Comparison of ENCODE assay signal across 19 cellular contexts in genomic region chr11:20060647-20061205, GRCh38.
"Had no signal": no experiment of that assay in that cellular context is flagged by ENCODE, and none has a peak within 500 bp of the region (broad histone marks: within the 10 kb centered on the region; RNA-seq: fewer than 3 reads in every experiment).

No MANE protein-coding gene starts in this region.

- H3K4me1 ChIP-seq: pancreas had no signal

- H3K9me3 ChIP-seq: pancreas, tibial nerve had no signal

- H3K27ac ChIP-seq: pancreas, tibial nerve had no signal

- H3K4me3 Mint-ChIP-seq: activated CD4-positive, alpha-beta T cell treated with anti-CD3 and anti-CD28 coated beads, Interleukin-2, amount 10 ng/mL, durations not matched to agents 7 days and 5 days; activated naive CD8-positive, alpha-beta T cell treated with anti-CD3 and anti-CD28 coated beads for 36 hours; activated T-cell treated with anti-CD3 and anti-CD28 coated beads, Interleukin-2, amount 50 U/mL, for 72 hours; brain; effector memory CD8-positive, alpha-beta T cell; naive B cell; T-helper 2 cell treated with Interferon-gamma antibody and Interleukin-4, amounts not matched to agents 5 μg/mL and 100 μg/mL, for 36 hours had no signal

- H3K27ac Mint-ChIP-seq: activated CD4-positive, alpha-beta T cell treated with anti-CD3 and anti-CD28 coated beads, Interleukin-2, amount 10 ng/mL, durations not matched to agents 7 days and 5 days; activated naive CD8-positive, alpha-beta T cell treated with anti-CD3 and anti-CD28 coated beads for 36 hours; activated T-cell treated with anti-CD3 and anti-CD28 coated beads, Interleukin-2, amount 50 U/mL, for 72 hours; effector memory CD8-positive, alpha-beta T cell; T-helper 2 cell treated with Interferon-gamma antibody and Interleukin-4, amounts not matched to agents 5 μg/mL and 100 μg/mL, for 36 hours had no signal

- H3K4me3 ChIP-seq: pancreas, skin epidermis, tibial nerve had no signal

- H3K27me3 Mint-ChIP-seq: activated naive CD8-positive, alpha-beta T cell treated with anti-CD3 and anti-CD28 coated beads for 36 hours; naive B cell had no signal

- H3K9me3 Mint-ChIP-seq: activated CD4-positive, alpha-beta T cell treated with anti-CD3 and anti-CD28 coated beads, Interleukin-2, amount 10 ng/mL, durations not matched to agents 7 days and 5 days; activated naive CD8-positive, alpha-beta T cell treated with anti-CD3 and anti-CD28 coated beads for 36 hours; activated T-cell treated with anti-CD3 and anti-CD28 coated beads, Interleukin-2, amount 50 U/mL, for 72 hours; brain; effector memory CD8-positive, alpha-beta T cell; naive B cell; T-helper 2 cell treated with Interferon-gamma antibody and Interleukin-4, amounts not matched to agents 5 μg/mL and 100 μg/mL, for 36 hours had no signal

- DNase-seq: activated CD4-positive, alpha-beta T cell treated with anti-CD3 and anti-CD28 coated beads, Interleukin-2, amount 10 ng/mL, durations not matched to agents 7 days and 5 days; activated CD8-positive, alpha-beta memory T cell treated with anti-CD3 and anti-CD28 coated beads, Interleukin-2, amount 50 U/mL, for 48 hours; activated gamma-delta T cell treated with Interleukin-2 at 50 U/mL for 16 hours; activated naive CD8-positive, alpha-beta T cell treated with anti-CD3 and anti-CD28 coated beads for 36 hours; activated T-cell treated with anti-CD3 and anti-CD28 coated beads, Interleukin-2, amount 50 U/mL, for 72 hours; amygdala; dermis blood vessel endothelial cell; effector memory CD8-positive, alpha-beta T cell; naive B cell; pancreas; retina; stimulated activated CD4-positive, alpha-beta T cell treated with anti-CD3 and anti-CD28 coated beads, Interleukin-4, amount 100 ng/mL, for 24 hours; stimulated activated CD8-positive, alpha-beta memory T cell treated with anti-CD3 and anti-CD28 coated beads, Interleukin-4, amount 100 ng/mL, for 48 hours; stimulated activated naive CD4-positive, alpha-beta T cell treated with Interleukin-2 at 50 U/mL for 16 hours; substantia nigra had no signal

- H3K27me3 ChIP-seq: pancreas, tibial nerve had no signal

- ATAC-seq: activated T-cell treated with anti-CD3 and anti-CD28 coated beads, Interleukin-2, amount 50 U/mL, for 72 hours; effector memory CD8-positive, alpha-beta T cell had no signal

- H3K4me1 Mint-ChIP-seq: activated CD4-positive, alpha-beta T cell treated with anti-CD3 and anti-CD28 coated beads, Interleukin-2, amount 10 ng/mL, durations not matched to agents 7 days and 5 days; activated naive CD8-positive, alpha-beta T cell treated with anti-CD3 and anti-CD28 coated beads for 36 hours; naive B cell had no signal

- H3K36me3 Mint-ChIP-seq: activated naive CD8-positive, alpha-beta T cell treated with anti-CD3 and anti-CD28 coated beads for 36 hours; naive B cell had no signal
